Comparison of ENCODE assay signal across 13 cellular contexts in the genomic region with DNA sequence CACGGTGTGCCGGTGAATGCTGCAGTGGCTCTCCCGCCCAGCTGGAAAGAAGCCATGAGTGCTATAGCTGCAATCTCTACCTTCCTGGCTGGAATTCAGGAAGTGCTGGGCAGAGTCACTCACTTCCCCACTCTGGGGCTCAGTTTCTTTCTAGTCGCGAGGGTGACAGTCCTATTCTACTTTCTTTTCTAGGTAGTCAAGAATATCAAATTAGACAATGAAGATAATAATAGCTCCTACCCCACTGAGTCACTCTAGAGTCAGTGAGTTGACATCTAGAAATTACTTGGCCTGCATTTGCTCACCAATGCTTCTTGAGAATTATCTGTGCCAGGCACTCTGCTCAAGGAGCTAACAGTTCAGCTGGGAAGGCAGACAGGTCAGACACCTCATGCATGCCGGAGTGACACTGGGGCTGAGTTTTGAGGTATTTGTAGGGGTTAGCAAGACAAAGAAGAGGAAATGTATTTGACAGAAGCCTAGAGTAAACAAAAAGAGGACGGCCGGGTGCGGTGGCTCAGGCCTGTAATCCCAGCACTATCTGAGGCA. TPM values are rescaled to one million over a fixed set of nuclear protein-coding genes. Genes with fewer than 3 reads are reported as not detected.
DNase-seq lines count a peak whose midpoint lies in the region; ATAC-seq, FAIRE-seq and TF ChIP-seq lines count a peak whose summit lies in the region.
"Had no signal": no experiment of that assay in that cellular context is flagged by ENCODE, and none has a peak within 500 bp of the region (broad histone marks: within the 10 kb centered on the region; RNA-seq: fewer than 3 reads in every experiment).

No MANE protein-coding gene starts in this region.

- H4K20me1 ChIP-seq in BLaER1 treated with 17β-estradiol and CSF1 and Interleukin-3, amounts not matched to agents 10 nM and 100 nM, result peaks cover 0 to 33% (median 18%) of the 10 kb centered on the region in 11 experiments; a peak in 13 of 22 replicates

- no peaks in the 10 kb centered on the region for H3K9me3 ChIP-seq in BLaER1 treated with 17β-estradiol and CSF1 and Interleukin-3, amounts not matched to agents 10 nM and 100 nM (replicated peaks in 1 of 11)
- no peaks in the 10 kb centered on the region for H3K9me3 ChIP-seq in lower lobe of right lung
- H3K9me3 ChIP-seq in right atrium auricular region, result no peaks in the 10 kb centered on the region

- H3K27ac ChIP-seq in BLaER1 treated with 17β-estradiol and CSF1 and Interleukin-3, amounts not matched to agents 10 nM and 100 nM, result no peak overlapping the region
- no peak overlapping the region for H3K27ac ChIP-seq in lower lobe of right lung
- H3K27ac ChIP-seq in right atrium auricular region, result no peak overlapping the region

- H3K27me3 ChIP-seq in BLaER1 treated with 17β-estradiol and CSF1 and Interleukin-3, amounts not matched to agents 10 nM and 100 nM, result no peaks in the 10 kb centered on the region
- H3K27me3 ChIP-seq in lower lobe of right lung (ENCODE audit: low read depth) (no peaks in the 10 kb centered on the region), right atrium auricular region (no peaks in the 10 kb centered on the region)

- peak overlapping the region in 7 of 11 experiments; percentile 5 to 54 (median 29); a peak in 10 of 22 replicates for H3K9ac ChIP-seq in BLaER1 treated with 17β-estradiol and CSF1 and Interleukin-3, amounts not matched to agents 10 nM and 100 nM

- ATAC-seq in lower lobe of right lung, result no peak
- no peak for ATAC-seq in HG02678 (IDR thresholded peaks at IDR 0.05; ENCODE audit: unreplicated experiment)
- ATAC-seq: sciatic nerve had no signal

- DNase-seq in GM12891 (ENCODE audit: insufficient read length, low spot score), result no peak
- DNase-seq in activated T-cell treated with anti-CD3 and anti-CD28 coated beads, Interleukin-2, amount 50 U/mL, for 48 hours, result peak; percentile 55 to 60
- peak; percentile 28 for DNase-seq in iris pigment epithelial cell (ENCODE audit: low read depth)
- no peak for DNase-seq in ureter (ENCODE audit: low spot score)
- DNase-seq in lower lobe of right lung, result no peak
- no peak for DNase-seq in right atrium auricular region (ENCODE audit: low spot score)
- DNase-seq: mesenchymal stem cell, NCI-H187 treated with DMSO at 0.1 percent for 48 hours, SHP77 had no signal

- H3K4me1 ChIP-seq in BLaER1 treated with 17β-estradiol and CSF1 and Interleukin-3, amounts not matched to agents 10 nM and 100 nM, result peaks cover 56 to 86% (median 80%) of the 10 kb centered on the region in 10 experiments
- H3K4me1 ChIP-seq in lower lobe of right lung (peaks cover 31% of the 10 kb centered on the region), right atrium auricular region (peaks cover 0 to 31% of the 10 kb centered on the region in 2 donors)

- TF ChIP-seq CTCF in lower lobe of right lung (IDR thresholded peaks at IDR 0.05) (no peak), right atrium auricular region (IDR thresholded peaks at IDR 0.05) (no peak)

- TF ChIP-seq POLR2A in GM12891 (IDR thresholded peaks at IDR 0.05; ENCODE audit: low read depth, low read length), result no peak

- peak overlapping the region in 9 of 11 experiments; percentile 3 to 96 (median 49); a peak in 15 of 22 replicates for H3K4me2 ChIP-seq in BLaER1 treated with 17β-estradiol and CSF1 and Interleukin-3, amounts not matched to agents 10 nM and 100 nM

- peaks cover 0 to 59% (median 42%) of the 10 kb centered on the region in 11 experiments; a peak in 15 of 22 replicates for H3K36me3 ChIP-seq in BLaER1 treated with 17β-estradiol and CSF1 and Interleukin-3, amounts not matched to agents 10 nM and 100 nM
- H3K36me3 ChIP-seq in lower lobe of right lung (no peaks in the 10 kb centered on the region), right atrium auricular region (no peaks in the 10 kb centered on the region)

- intact Hi-C loops in lower lobe of right lung (cut with DNase I), result loop anchor here (5.0 kb wide), 1 partner anchor 246 kb away; a partner anchor contains a TSS

- H3K4me3 ChIP-seq in BLaER1 treated with 17β-estradiol and CSF1 and Interleukin-3, amounts not matched to agents 10 nM and 100 nM, result no peak overlapping the region
- H3K4me3 ChIP-seq in lower lobe of right lung (no peak overlapping the region), right atrium auricular region (no peak overlapping the region)

- no peak for FAIRE-seq in GM12891 (lab: Jason Lieb, UNC)
- FAIRE-seq: colon had no signal

TF ChIP-seq in GM12891, 5 proteins besides CTCF, POLR2A, EP300 and RAD21:
- no peak for TF ChIP-seq PAX5 (IDR thresholded peaks at IDR 0.05; ENCODE audit: insufficient read depth, low read length, severe bottlenecking)
- TF ChIP-seq SPI1 (IDR thresholded peaks at IDR 0.05; ENCODE audit: low read depth, low read length), result peak; percentile 33; the same call in 1 of the 2 replicates

RNA-seq across cellular contexts. Expression of a gene that starts 3.2 kb away (rescaled TPM):
- 45.1 TPM for polyA plus RNA-seq in GM12891 (2012; ENCODE audit: low read depth, missing spikeins)
- total RNA-seq in ureter (1.2 TPM), lower lobe of right lung (2.3 TPM), right atrium auricular region (not detected)
- total RNA-seq: sciatic nerve had no signal

RNA-seq across cellular contexts. Expression of a gene that starts 17.1 kb away (rescaled TPM):
- 29.1 TPM for polyA plus RNA-seq in GM12891 (2012; ENCODE audit: low read depth, missing spikeins)
- 0.36 TPM for total RNA-seq in ureter
- 0.27 TPM for total RNA-seq in lower lobe of right lung
- under 1 TPM; 0.11 to 0.12 TPM for total RNA-seq in right atrium auricular region

RNA-seq across cellular contexts. Expression of a gene that starts 25.5 kb away (rescaled TPM):
- 0.71 TPM for polyA plus RNA-seq in GM12891 (2012; ENCODE audit: low read depth, missing spikeins)
- total RNA-seq in ureter (0.99 TPM), lower lobe of right lung (2.5 TPM), right atrium auricular region (under 1 TPM in 1 of 2 donors, not detected in 1; 0.07 TPM)

RNA-seq across cellular contexts. Expression of a gene that starts 28.9 kb away (rescaled TPM):
- polyA plus RNA-seq in GM12891 (2012; ENCODE audit: low read depth, missing spikeins), result 3.2 TPM
- total RNA-seq in ureter (not detected), lower lobe of right lung (not detected), right atrium auricular region (under 1 TPM; 0.31 to 0.67 TPM)

Comparison
In these comparisons a context has a peak if more than half of its experiments do, and no peak if none do; other contexts are left out.
1. DNase-seq: peak in activated T-cell treated with anti-CD3 and anti-CD28 coated beads, Interleukin-2, amount 50 U/mL, for 48 hours (2 of 2) and iris pigment epithelial cell (single experiment); none in GM12891 (single experiment), ureter (single experiment), lower lobe of right lung (single experiment) and right atrium auricular region (single experiment).